Comparison of ENCODE assay signal across 26 cellular contexts in genomic region chr2:148258124-148258523, GRCh38.
"Had no signal": no experiment of that assay in that cellular context is flagged by ENCODE, and none has a peak within 500 bp of the region (broad histone marks: within the 10 kb centered on the region; RNA-seq: fewer than 3 reads in every experiment).

No MANE protein-coding gene starts in this region.

- H3K36me3 Mint-ChIP-seq: stimulated activated effector memory CD8-positive, alpha-beta T cell treated with anti-CD3 and anti-CD28 coated beads, Interleukin-12 subunit alpha, Interleukin-12 subunit beta, amount 100 ng/mL, for 72 hours had no signal

- H3K36me3 ChIP-seq: neutrophil, pancreas, right lobe of liver, thoracic aorta, thyroid gland, upper lobe of left lung, vagina had no signal

- DNase-seq: nephron progenitor cell; nucleus accumbens; psoas muscle; right cardiac atrium; right lobe of liver; sigmoid colon; small intestine; stimulated activated CD4-positive, alpha-beta T cell treated with anti-CD3 and anti-CD28 coated beads, Interleukin-15, amount 100 ng/mL, for 24 hours; stimulated activated CD4-positive, alpha-beta T cell treated with anti-CD3 and anti-CD28 coated beads, Interleukin-2, amount 100 ng/mL, for 24 hours; stimulated activated CD4-positive, alpha-beta T cell treated with anti-CD3 and anti-CD28 coated beads, Interleukin-2, amount 100 ng/mL, for 48 hours; stimulated activated CD4-positive, alpha-beta T cell treated with anti-CD3 and anti-CD28 coated beads, Interleukin-4, amount 100 ng/mL, for 24 hours; stimulated activated naive B cell treated with anti-CD40 and anti-IgM and Interleukin-4, amounts not matched to agents 10 μg/mL and 1 μg/mL and 100 μg/mL, for 72 hours; stimulated activated naive CD4-positive, alpha-beta T cell treated with Interleukin-2 at 50 U/mL for 16 hours; stomach; thyroid gland; trophoblast cell; upper lobe of left lung had no signal

- ATAC-seq: natural killer cell treated with Interleukin-12 subunit alpha and Interleukin-12 subunit beta and Interleukin-15 and Interleukin-18, amount 100 ng/mL, for 72 hours; pancreas; psoas muscle; right cardiac atrium; right lobe of liver; stimulated activated effector memory CD8-positive, alpha-beta T cell treated with anti-CD3 and anti-CD28 coated beads, Interleukin-12 subunit alpha, Interleukin-12 subunit beta, amount 100 ng/mL, for 72 hours; stimulated activated naive B cell treated with anti-CD40 and anti-IgM and Interleukin-4, amounts not matched to agents 10 μg/mL and 1 μg/mL and 100 μg/mL, for 72 hours had no signal

- H3K4me3 Mint-ChIP-seq: natural killer cell treated with Interleukin-12 subunit alpha and Interleukin-12 subunit beta and Interleukin-15 and Interleukin-18, amount 100 ng/mL, for 72 hours; nephron progenitor cell; neural crest cell; stimulated activated effector memory CD8-positive, alpha-beta T cell treated with anti-CD3 and anti-CD28 coated beads, Interleukin-12 subunit alpha, Interleukin-12 subunit beta, amount 100 ng/mL, for 72 hours; stimulated activated naive B cell treated with anti-CD40 and anti-IgM and Interleukin-4, amounts not matched to agents 10 μg/mL and 1 μg/mL and 100 μg/mL, for 72 hours; stimulated activated naive CD8-positive, alpha-beta T cell treated with anti-CD3 and anti-CD28 coated beads, Interleukin-15, Interleukin-2, amounts not matched to agents 100 ng/mL and 50 ng/mL, for 24 hours had no signal

- H3K4me3 ChIP-seq: pancreas, psoas muscle, right lobe of liver, sigmoid colon, stomach, thoracic aorta, thyroid gland, tibial nerve, upper lobe of left lung, vagina had no signal

- H3K4me1 ChIP-seq: pancreas, psoas muscle, sigmoid colon, stomach, thyroid gland, tibial nerve, upper lobe of left lung, vagina had no signal

- H3K4me1 Mint-ChIP-seq: nephron progenitor cell; neural crest cell; stimulated activated effector memory CD8-positive, alpha-beta T cell treated with anti-CD3 and anti-CD28 coated beads, Interleukin-12 subunit alpha, Interleukin-12 subunit beta, amount 100 ng/mL, for 72 hours; stimulated activated naive B cell treated with anti-CD40 and anti-IgM and Interleukin-4, amounts not matched to agents 10 μg/mL and 1 μg/mL and 100 μg/mL, for 72 hours had no signal

- H3K27me3 Mint-ChIP-seq: natural killer cell treated with Interleukin-12 subunit alpha and Interleukin-12 subunit beta and Interleukin-15 and Interleukin-18, amount 100 ng/mL, for 72 hours; stimulated activated naive B cell treated with anti-CD40 and anti-IgM and Interleukin-4, amounts not matched to agents 10 μg/mL and 1 μg/mL and 100 μg/mL, for 72 hours; stimulated activated naive CD8-positive, alpha-beta T cell treated with anti-CD3 and anti-CD28 coated beads, Interleukin-15, Interleukin-2, amounts not matched to agents 100 ng/mL and 50 ng/mL, for 24 hours had no signal

- H3K27me3 ChIP-seq: neutrophil, pancreas, right lobe of liver, sigmoid colon, stomach, thyroid gland, tibial nerve, upper lobe of left lung, vagina had no signal

- H3K27ac ChIP-seq: neutrophil, pancreas, psoas muscle, right lobe of liver, sigmoid colon, stomach, thoracic aorta, thyroid gland, tibial nerve, upper lobe of left lung, vagina had no signal

- H3K9me3 ChIP-seq: pancreas, right lobe of liver, thoracic aorta, thyroid gland, vagina had no signal

- H3K27ac Mint-ChIP-seq: natural killer cell treated with Interleukin-12 subunit alpha and Interleukin-12 subunit beta and Interleukin-15 and Interleukin-18, amount 100 ng/mL, for 72 hours; nephron progenitor cell; stimulated activated effector memory CD8-positive, alpha-beta T cell treated with anti-CD3 and anti-CD28 coated beads, Interleukin-12 subunit alpha, Interleukin-12 subunit beta, amount 100 ng/mL, for 72 hours; stimulated activated naive CD8-positive, alpha-beta T cell treated with anti-CD3 and anti-CD28 coated beads, Interleukin-15, Interleukin-2, amounts not matched to agents 100 ng/mL and 50 ng/mL, for 24 hours had no signal
